10 cellular contexts compared by ENCODE assay signal in genomic region chr14:94175403-94176146, GRCh38. TPM values are rescaled to one million over a fixed set of nuclear protein-coding genes. Genes with fewer than 3 reads are reported as not detected.
A peak's percentile ranks its signal among the peaks of the same experiment; 100 is the strongest.
DNase-seq lines count a peak whose midpoint lies in the region; ATAC-seq, FAIRE-seq and TF ChIP-seq lines count a peak whose summit lies in the region.
"Had no signal": no experiment of that assay in that cellular context is flagged by ENCODE, and none has a peak within 500 bp of the region (broad histone marks: within the 10 kb centered on the region; RNA-seq: fewer than 3 reads in every experiment).

No MANE protein-coding gene starts in this region.

- no peaks in the 10 kb centered on the region for H3K9me3 Mint-ChIP-seq in naive B cell

- peaks cover 21 to 23% (median 23%) of the 10 kb centered on the region in 3 donors for H3K4me1 Mint-ChIP-seq in naive B cell

- TF ChIP-seq CTCF in AG04450 (IDR thresholded peaks at IDR 0.05; ENCODE audit: low read depth, low read length), result no peak
- TF ChIP-seq CTCF in bronchial epithelial cell (IDR thresholded peaks at IDR 0.05; ENCODE audit: insufficient read depth, low read length, severe bottlenecking), result no peak

- H3K36me3 Mint-ChIP-seq in naive B cell, result peaks cover 0 to 7% of the 10 kb centered on the region in 2 donors

- POLR2A ChIA-PET in AG04450 (lab: Yijun Ruan, JAX), result no interaction called here

- FAIRE-seq in HTR-8/SVneo (lab: Jason Lieb, UNC) (peak; percentile 4), bronchial epithelial cell (lab: Jason Lieb, UNC) (peak; percentile 70)

- H3K27me3 Mint-ChIP-seq in naive B cell, result peaks cover 59 to 74% (median 71%) of the 10 kb centered on the region in 3 donors

- H3K27me3 ChIP-seq in AG04450 (ENCODE audit: control insufficient read depth, insufficient read depth, low read length) (peaks cover 20% of the 10 kb centered on the region), bronchial epithelial cell (ENCODE audit: control insufficient read depth, insufficient read depth, low read length) (no peaks in the 10 kb centered on the region)

- no peaks in the 10 kb centered on the region; the same call in 1 of the 2 replicates for H3K9me3 ChIP-seq in AG04450 (ENCODE audit: control insufficient read depth, insufficient read depth, low read length)

- H3K27ac ChIP-seq in AG04450 (ENCODE audit: low read depth, low read length), result no peak overlapping the region

- H3K27ac Mint-ChIP-seq in naive B cell, result peak overlapping the region in 2 of 6 donors; percentile 1 to 74

- H3K36me3 ChIP-seq in bronchial epithelial cell (ENCODE audit: control insufficient read depth, insufficient read depth, low read length), result no peaks in the 10 kb centered on the region

- CTCF ChIA-PET in AG04450 (lab: Charles Lee), result interaction anchor here (0.6 to 1.3 kb wide), 5 partner anchors 39 to 236 kb away, joined by 3 to 6 read pairs (median 5); no protein-coding TSS in a partner anchor

- H3K4me3 ChIP-seq in AG04450 (ENCODE audit: low read depth, low read length) (peak overlapping the region; percentile 53), bronchial epithelial cell (ENCODE audit: low read depth, low read length) (peak overlapping the region; percentile 96)

- ATAC-seq in naive B cell (ENCODE audit: low read depth in 2 of 2), result no peak
- no peak for ATAC-seq in HG03457 (IDR thresholded peaks at IDR 0.05; ENCODE audit: unreplicated experiment)
- ATAC-seq in HG02623 (IDR thresholded peaks at IDR 0.05; ENCODE audit: unreplicated experiment), result no peak

- no peak for DNase-seq in AG04450 (ENCODE audit: low read depth, low spot score)
- DNase-seq in HTR-8/SVneo (ENCODE audit: insufficient read length, low spot score), result no peak
- DNase-seq in bronchial epithelial cell (ENCODE audit: low read depth), result no peak
- no peak for DNase-seq in naive B cell
- DNase-seq in activated gamma-delta T cell treated with Interleukin-2 at 50 U/mL for 16 hours, result no peak
- DNase-seq in cortex of kidney (lab: John Stamatoyannopoulos, UW), result no peak
- DNase-seq: NCI-H774; stimulated activated naive CD4-positive, alpha-beta T cell had no signal

- peak overlapping the region; percentile 68 to 88 (median 82) for H3K4me3 Mint-ChIP-seq in naive B cell

RNA-seq across cellular contexts. Expression of gene PPP4R4, which starts 1.5 kb away (rescaled TPM):
- 0.60 and 0.65 TPM in 2 replicates for polyA plus RNA-seq in AG04450 (2011; rRNA removed)
- 0.41 and 1.7 TPM in 2 replicates for polyA minus RNA-seq in AG04450 (2011; rRNA and poly(A)+ RNA removed)
- 14.0 and 23.8 TPM in 2 replicates for total RNA-seq in bronchial epithelial cell
- under 1 TPM in 1 of 6 donors, not detected in 5; 0.09 TPM for polyA plus RNA-seq in naive B cell (ENCODE audit: low read depth in 6 of 6)

RNA-seq across cellular contexts. Expression of gene IFI27L2, which starts 46.2 kb away (rescaled TPM):
- polyA plus RNA-seq in AG04450 (2011; rRNA removed), result 81.9 and 122 TPM in 2 replicates
- 15.2 and 19.7 TPM in 2 replicates for polyA minus RNA-seq in AG04450 (2011; rRNA and poly(A)+ RNA removed)
- 44.5 and 124 TPM in 2 replicates for total RNA-seq in bronchial epithelial cell
- 10 to 100 TPM; 62.8 to 96.4 (median 72.6) TPM for polyA plus RNA-seq in naive B cell (ENCODE audit: low read depth in 6 of 6)
